Comparison of ENCODE assay signal across 1 cellular context in the genomic region with DNA sequence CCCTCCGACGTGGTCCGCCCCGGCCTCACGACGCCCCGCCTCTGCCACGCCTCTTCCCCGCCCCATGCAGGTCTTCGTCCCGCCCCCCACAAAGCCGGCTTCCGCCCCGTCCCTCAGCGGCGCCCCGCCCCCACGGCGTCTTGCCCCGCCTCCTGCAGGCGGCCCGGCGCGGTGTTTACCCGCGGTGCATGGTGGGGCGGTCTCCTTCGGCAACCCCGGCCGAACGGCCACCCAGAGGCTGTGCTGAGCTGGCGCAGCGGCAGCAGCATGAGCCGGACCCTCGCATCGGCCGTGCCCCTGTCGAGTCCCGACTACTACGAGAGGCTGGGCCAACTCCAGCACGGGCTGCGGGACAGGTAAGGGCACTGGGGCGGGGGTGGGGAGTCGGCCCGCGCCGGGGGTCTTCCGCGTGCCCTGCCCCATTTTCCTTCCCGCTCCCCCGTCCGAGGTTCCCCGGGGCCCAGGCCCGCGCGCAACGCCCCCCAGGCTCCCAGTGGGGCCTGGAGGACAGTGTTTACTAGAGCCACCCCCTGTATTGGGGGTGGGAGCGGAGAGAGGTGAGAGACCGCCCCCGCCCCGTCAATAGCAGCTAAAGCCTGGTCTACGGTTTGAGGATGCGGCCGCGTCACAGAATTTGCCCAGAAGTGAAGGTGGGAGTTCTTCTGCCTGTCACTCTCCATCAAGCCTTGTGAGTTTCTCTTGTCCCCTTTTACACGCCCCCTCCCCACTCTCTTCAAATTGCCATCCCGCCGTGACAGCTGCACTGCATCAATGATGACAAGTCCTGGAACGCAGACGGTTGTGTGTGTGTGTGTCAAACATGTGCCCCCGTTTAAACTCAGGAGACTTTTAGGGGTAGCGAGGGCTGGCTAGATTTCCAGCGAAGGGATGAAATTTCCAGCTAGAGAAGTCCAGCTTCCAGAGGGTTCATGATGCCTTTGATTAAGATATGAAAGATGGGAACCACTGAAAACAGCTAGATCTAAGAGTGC.
TF ChIP-seq lines count a peak whose summit lies in the region.

TSS of gene KIZ (plus strand) at position 234 of the 992 bp plus-strand sequence. CDS start at position 268, 34 bp downstream.

TF ChIP-seq in HepG2, 621 proteins besides CTCF, POLR2A, EP300 and RAD21 (continued from another document and continues in another):
- TF ChIP-seq, protein P1, sequence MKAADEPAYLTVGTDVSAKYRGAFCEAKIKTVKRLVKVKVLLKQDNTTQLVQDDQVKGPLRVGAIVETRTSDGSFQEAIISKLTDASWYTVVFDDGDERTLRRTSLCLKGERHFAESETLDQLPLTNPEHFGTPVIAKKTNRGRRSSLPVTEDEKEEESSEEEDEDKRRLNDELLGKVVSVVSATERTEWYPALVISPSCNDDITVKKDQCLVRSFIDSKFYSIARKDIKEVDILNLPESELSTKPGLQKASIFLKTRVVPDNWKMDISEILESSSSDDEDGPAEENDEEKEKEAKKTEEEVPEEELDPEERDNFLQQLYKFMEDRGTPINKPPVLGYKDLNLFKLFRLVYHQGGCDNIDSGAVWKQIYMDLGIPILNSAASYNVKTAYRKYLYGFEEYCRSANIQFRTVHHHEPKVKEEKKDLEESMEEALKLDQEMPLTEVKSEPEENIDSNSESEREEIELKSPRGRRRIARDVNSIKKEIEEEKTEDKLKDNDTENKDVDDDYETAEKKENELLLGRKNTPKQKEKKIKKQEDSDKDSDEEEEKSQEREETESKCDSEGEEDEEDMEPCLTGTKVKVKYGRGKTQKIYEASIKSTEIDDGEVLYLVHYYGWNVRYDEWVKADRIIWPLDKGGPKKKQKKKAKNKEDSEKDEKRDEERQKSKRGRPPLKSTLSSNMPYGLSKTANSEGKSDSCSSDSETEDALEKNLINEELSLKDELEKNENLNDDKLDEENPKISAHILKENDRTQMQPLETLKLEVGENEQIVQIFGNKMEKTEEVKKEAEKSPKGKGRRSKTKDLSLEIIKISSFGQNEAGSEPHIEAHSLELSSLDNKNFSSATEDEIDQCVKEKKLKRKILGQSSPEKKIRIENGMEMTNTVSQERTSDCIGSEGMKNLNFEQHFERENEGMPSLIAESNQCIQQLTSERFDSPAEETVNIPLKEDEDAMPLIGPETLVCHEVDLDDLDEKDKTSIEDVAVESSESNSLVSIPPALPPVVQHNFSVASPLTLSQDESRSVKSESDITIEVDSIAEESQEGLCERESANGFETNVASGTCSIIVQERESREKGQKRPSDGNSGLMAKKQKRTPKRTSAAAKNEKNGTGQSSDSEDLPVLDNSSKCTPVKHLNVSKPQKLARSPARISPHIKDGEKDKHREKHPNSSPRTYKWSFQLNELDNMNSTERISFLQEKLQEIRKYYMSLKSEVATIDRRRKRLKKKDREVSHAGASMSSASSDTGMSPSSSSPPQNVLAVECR (CRISPR knock-in tag; IDR thresholded peaks at IDR 0.05; ENCODE audit: borderline replicate concordance), result peak; percentile 92
- TF ChIP-seq IRX3 (CRISPR knock-in tag; IDR thresholded peaks at IDR 0.05; ENCODE audit: borderline replicate concordance, low read depth) (no peak; the same call in 1 of the 2 replicates), IRF2 (CRISPR knock-in tag; IDR thresholded peaks at IDR 0.05) (peak; percentile 58; the same call in 1 of the 2 replicates), U2AF1 (optimal IDR thresholded peaks at IDR 0.05; ENCODE audit: low read depth, low read length) (no peak), DPF2 (CRISPR knock-in tag; IDR thresholded peaks at IDR 0.05; ENCODE audit: borderline replicate concordance, low read depth) (peak; percentile 67; the same call in 1 of the 2 replicates), ZNF782 (CRISPR knock-in tag; IDR thresholded peaks at IDR 0.05; ENCODE audit: borderline replicate concordance) (peak; percentile 92), CREB1 (IDR thresholded peaks at IDR 0.05) (peak; percentile 54; the same call in 1 of the 2 replicates), CREB1 (CRISPR knock-in tag; IDR thresholded peaks at IDR 0.05) (no peak), ZNF143 (CRISPR knock-in tag; IDR thresholded peaks at IDR 0.05) (peak; percentile 90), ZNF724P (CRISPR knock-in tag; IDR thresholded peaks at IDR 0.05; ENCODE audit: borderline replicate concordance) (no peak), ATF2 (CRISPR knock-in tag; IDR thresholded peaks at IDR 0.05) (peak; percentile 62; the same call in 1 of the 2 replicates), CBFB (CRISPR knock-in tag; IDR thresholded peaks at IDR 0.05) (peak; percentile 85), ARID3A (IDR thresholded peaks at IDR 0.05; ENCODE audit: low read depth, low read length) (peak; percentile 8; the same call in 1 of the 2 replicates), ZNF335 (CRISPR knock-in tag; IDR thresholded peaks at IDR 0.05) (0 out of 2 replicates have a peak, but pooled peaks have one; percentile 46), ZNF234 (CRISPR knock-in tag; conservative IDR thresholded peaks at IDR 0.05) (0 out of 2 replicates have a peak, but pooled peaks have one; percentile 85), ZNF256 (CRISPR knock-in tag; conservative IDR thresholded peaks at IDR 0.05) (peak; percentile 86; the same call in 1 of the 2 replicates), NCOR1 (IDR thresholded peaks at IDR 0.05; ENCODE audit: borderline replicate concordance, low read length) (no peak; the same call in 1 of the 2 replicates), ZFP91 (CRISPR knock-in tag; IDR thresholded peaks at IDR 0.05; ENCODE audit: borderline replicate concordance) (peak; percentile 91), ZNF101 (CRISPR knock-in tag; IDR thresholded peaks at IDR 0.05; ENCODE audit: borderline replicate concordance, low read depth) (no peak), TCF12 (IDR thresholded peaks at IDR 0.05) (no peak), TCF12 (CRISPR knock-in tag; IDR thresholded peaks at IDR 0.05) (0 out of 2 replicates have a peak, but pooled peaks have one; percentile 60), SMAD1 (CRISPR knock-in tag; IDR thresholded peaks at IDR 0.05; ENCODE audit: borderline replicate concordance, low read depth) (0 out of 2 replicates have a peak, but pooled peaks have one; percentile 62), ZNF557 (CRISPR knock-in tag; IDR thresholded peaks at IDR 0.05) (peak; percentile 18; the same call in 1 of the 2 replicates), FOXK1 (CRISPR knock-in tag; IDR thresholded peaks at IDR 0.05; ENCODE audit: borderline replicate concordance, low read depth) (peak; percentile 99), STAT5B (CRISPR knock-in tag; IDR thresholded peaks at IDR 0.05) (no peak), ZNF747 (CRISPR knock-in tag; IDR thresholded peaks at IDR 0.05; ENCODE audit: borderline replicate concordance) (peak; percentile 74), ZNF18 (CRISPR knock-in tag; IDR thresholded peaks at IDR 0.05; ENCODE audit: insufficient replicate concordance) (peak; percentile 61), BORCS8-MEF2B (CRISPR knock-in tag; IDR thresholded peaks at IDR 0.05) (peak; percentile 56; the same call in 1 of the 2 replicates), ELF1 (CRISPR knock-in tag; IDR thresholded peaks at IDR 0.05) (peak; percentile 56; the same call in 1 of the 2 replicates), ZNF800 (CRISPR knock-in tag; IDR thresholded peaks at IDR 0.05) (peak; percentile 11; the same call in 1 of the 2 replicates), BRCA1 (CRISPR knock-in tag; IDR thresholded peaks at IDR 0.05) (0 out of 2 replicates have a peak, but pooled peaks have one; percentile 11), SP2 (CRISPR knock-in tag; IDR thresholded peaks at IDR 0.05) (peak; percentile 65), TFAP4 (IDR thresholded peaks at IDR 0.05; ENCODE audit: borderline replicate concordance, low read depth) (peak; percentile 56; the same call in 1 of the 2 replicates)
- TF ChIP-seq, protein P2, sequence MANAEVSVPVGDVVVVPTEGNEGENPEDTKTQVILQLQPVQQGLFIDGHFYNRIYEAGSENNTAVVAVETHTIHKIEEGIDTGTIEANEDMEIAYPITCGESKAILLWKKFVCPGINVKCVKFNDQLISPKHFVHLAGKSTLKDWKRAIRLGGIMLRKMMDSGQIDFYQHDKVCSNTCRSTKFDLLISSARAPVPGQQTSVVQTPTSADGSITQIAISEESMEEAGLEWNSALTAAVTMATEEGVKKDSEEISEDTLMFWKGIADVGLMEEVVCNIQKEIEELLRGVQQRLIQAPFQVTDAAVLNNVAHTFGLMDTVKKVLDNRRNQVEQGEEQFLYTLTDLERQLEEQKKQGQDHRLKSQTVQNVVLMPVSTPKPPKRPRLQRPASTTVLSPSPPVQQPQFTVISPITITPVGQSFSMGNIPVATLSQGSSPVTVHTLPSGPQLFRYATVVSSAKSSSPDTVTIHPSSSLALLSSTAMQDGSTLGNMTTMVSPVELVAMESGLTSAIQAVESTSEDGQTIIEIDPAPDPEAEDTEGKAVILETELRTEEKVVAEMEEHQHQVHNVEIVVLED (CRISPR knock-in tag; IDR thresholded peaks at IDR 0.05; ENCODE audit: borderline replicate concordance), result peak; percentile 87
